10 cellular contexts compared by ENCODE assay signal in the genomic region with DNA sequence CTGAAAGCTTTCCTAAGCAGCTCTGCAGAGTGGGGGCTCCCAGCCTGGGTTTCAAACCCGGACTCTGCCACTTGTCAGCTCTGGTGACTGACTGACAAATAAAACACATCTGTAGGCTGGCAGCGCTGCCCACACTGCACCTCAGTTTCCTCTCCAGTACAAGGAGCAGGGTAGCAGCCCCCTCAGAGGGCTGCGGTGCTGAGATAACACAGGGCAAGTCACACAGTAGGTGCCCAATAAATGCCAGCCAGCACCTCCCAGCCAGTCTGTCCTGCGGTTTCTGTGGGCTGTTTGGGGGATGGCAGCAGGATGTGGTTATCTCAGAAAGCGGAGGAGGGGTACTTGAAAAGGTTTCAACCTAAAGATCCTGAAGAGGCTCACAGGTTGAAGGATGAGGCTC. TPM values are rescaled to one million over a fixed set of nuclear protein-coding genes. Genes with fewer than 3 reads are reported as not detected.
DNase-seq lines count a peak whose midpoint lies in the region; TF ChIP-seq lines count a peak whose summit lies in the region.
"Had no signal": no experiment of that assay in that cellular context is flagged by ENCODE, and none has a peak within 500 bp of the region (broad histone marks: within the 10 kb centered on the region; RNA-seq: fewer than 3 reads in every experiment).

No MANE protein-coding gene starts in this region.

- H3K36me3 ChIP-seq in Loucy (ENCODE audit: insufficient read depth, low read length) (no peaks in the 10 kb centered on the region), mammary epithelial cell (ENCODE audit: insufficient read depth, low read length) (no peaks in the 10 kb centered on the region), HAP-1 (replicated peaks) (no peaks in the 10 kb centered on the region)
- H3K36me3 ChIP-seq: vagina had no signal

- no peaks in the 10 kb centered on the region for H3K79me2 ChIP-seq in Loucy (ENCODE audit: insufficient read depth, low read length)
- no peaks in the 10 kb centered on the region for H3K79me2 ChIP-seq in mammary epithelial cell (ENCODE audit: insufficient read depth, low read length)

- intact Hi-C loops in mammary epithelial cell (cut with micrococcal nuclease) = loop anchor here (5.0 to 10.0 kb wide), 4 partner anchors 140 to 332 kb away; a partner anchor contains a TSS

- H4K20me1 ChIP-seq in Loucy (ENCODE audit: insufficient read depth, low read length, poor library complexity, severe bottlenecking) = no peaks in the 10 kb centered on the region
- no peaks in the 10 kb centered on the region for H4K20me1 ChIP-seq in mammary epithelial cell (ENCODE audit: insufficient read depth, low read length)

- H2AFZ ChIP-seq in Loucy (ENCODE audit: low read length) (no peak overlapping the region), mammary epithelial cell (ENCODE audit: low read depth, low read length) (no peak overlapping the region)

- H3K4me1 ChIP-seq in Loucy (ENCODE audit: insufficient read depth, low read length, poor library complexity, severe bottlenecking) (peaks cover 37% of the 10 kb centered on the region), mammary epithelial cell (ENCODE audit: insufficient read depth, low read length) (peaks cover 51% of the 10 kb centered on the region), HAP-1 (peaks cover 5% of the 10 kb centered on the region; the same call in 1 of the 2 replicates)

- H3K4me2 ChIP-seq in Loucy (ENCODE audit: low read depth, low read length, poor library complexity, severe bottlenecking) = peak overlapping the region; percentile 69
- H3K4me2 ChIP-seq in mammary epithelial cell (ENCODE audit: insufficient read depth, low read depth, low read length) = peak overlapping the region; percentile 92

- H3F3A ChIP-seq in Loucy (ENCODE audit: low read depth) = no peaks in the 10 kb centered on the region

- WGBS in mammary epithelial cell (ENCODE audit: low coverage, missing lambda C conversion rate) = 10% methylated on average over 5 of the region's 5 CpGs

- TF ChIP-seq CTCF in Loucy (conservative IDR thresholded peaks at IDR 0.05; ENCODE audit: low read length) (no peak), mammary epithelial cell (conservative IDR thresholded peaks at IDR 0.05 in 1 of 2, IDR thresholded peaks at IDR 0.05 in 1 of 2; ENCODE audit: extremely low read depth in 1 of 2, insufficient read depth in 1 of 2, low read depth in 1 of 2, low read length in 2 of 2) (no peak)

- H3K4me3 ChIP-seq in Loucy (ENCODE audit: low read length, poor library complexity, severe bottlenecking) (peak overlapping the region; percentile 53), mammary epithelial cell (replicated peaks in 1 of 3; ENCODE audit: insufficient read depth in 1 of 3, low read depth in 2 of 3, low read length in 3 of 3) (no peak overlapping the region), HAP-1 (no peak overlapping the region)

- H3K9me3 ChIP-seq in Loucy (ENCODE audit: insufficient read depth, low read depth, low read length) = no peaks in the 10 kb centered on the region
- no peaks in the 10 kb centered on the region for H3K9me3 ChIP-seq in mammary epithelial cell (replicated peaks; ENCODE audit: insufficient read depth, low read length)
- H3K9me3 ChIP-seq in HAP-1 = no peaks in the 10 kb centered on the region
- H3K9me3 ChIP-seq: vagina had no signal

- DNase-seq in activated CD4-positive, alpha-beta T cell treated with anti-CD3 and anti-CD28 coated beads for 4 hours = peak; percentile 52 to 60
- DNase-seq in mammary epithelial cell (peak; percentile 26), hypothalamus (lab: John Stamatoyannopoulos, UW) (no peak), HPDE6-E6E7 (ENCODE audit: extremely low spot score) (no peak), HAP-1 (ENCODE audit: low spot score in 2 of 2) (no peak), NCI-H2196 treated with DMSO at 0.1 percent for 48 hours (lab: John Stamatoyannopoulos, UW; ENCODE audit: unreplicated experiment) (no peak)
- DNase-seq in stimulated activated CD8-positive, alpha-beta memory T cell treated with anti-CD3 and anti-CD28 coated beads, Interleukin-4, amount 100 ng/mL, for 24 hours (ENCODE audit: low read depth) = peak; percentile 26

- CTCF ChIA-PET in mammary epithelial cell (lab: Charles Lee; ENCODE audit: low non-redundant PET) = no interaction called here

- H3K9ac ChIP-seq in Loucy (ENCODE audit: low read depth, low read length, poor library complexity, severe bottlenecking) = no peak overlapping the region
- no peak overlapping the region for H3K9ac ChIP-seq in mammary epithelial cell (ENCODE audit: insufficient read depth, low read length)

- BruUV-seq in mammary epithelial cell (replicated peaks; lab: Mats Ljungman, UMichigan) = no TSS peak

- in situ Hi-C loops in mammary epithelial cell (cut with MboI; ENCODE audit: low sequenced_read_pairs in 2 of 2) (no loop called here), HAP-1 (cut with MboI; ENCODE audit: low sequenced_read_pairs) (no loop called here)

- no peak overlapping the region for H3K27ac ChIP-seq in mammary epithelial cell (ENCODE audit: insufficient read depth, low read depth, low read length)
- H3K27ac ChIP-seq: vagina had no signal

- dilution Hi-C loops in mammary epithelial cell (cut with HindIII; ENCODE audit: low sequenced_read_pairs) = no loop called here

- H3K9me2 ChIP-seq in Loucy (replicated peaks; ENCODE audit: low read depth, low read length) = no peaks in the 10 kb centered on the region

- H3K27me3 ChIP-seq in Loucy (ENCODE audit: insufficient read depth, low read length, poor library complexity, severe bottlenecking) = no peaks in the 10 kb centered on the region
- H3K27me3 ChIP-seq in mammary epithelial cell (ENCODE audit: insufficient read depth, low read length) = no peaks in the 10 kb centered on the region
- H3K27me3 ChIP-seq in HAP-1 (ENCODE audit: low read depth) = peaks cover 3% of the 10 kb centered on the region; the same call in 1 of the 2 replicates
- H3K27me3 ChIP-seq: vagina had no signal

RNA-seq across cellular contexts. Expression of a gene that starts 1.5 kb away (rescaled TPM):
- 10 to 100 TPM in 1 of 2 donors, 1 to 10 TPM in 1; 1.2 to 26.3 TPM for total RNA-seq in mammary epithelial cell
- 1.1 TPM for polyA plus RNA-seq in mammary epithelial cell
- 4.0 TPM for polyA minus RNA-seq in mammary epithelial cell

RNA-seq across cellular contexts. Expression of a gene that starts 32.2 kb away (rescaled TPM):
- total RNA-seq in mammary epithelial cell = 100 to 1,000 TPM; 176 to 234 TPM
- polyA plus RNA-seq in mammary epithelial cell = 246 TPM
- 113 TPM for polyA minus RNA-seq in mammary epithelial cell

RNA-seq across cellular contexts. Expression of a gene that starts 49.3 kb away (rescaled TPM):
- not detected for total RNA-seq in mammary epithelial cell
- not detected for polyA plus RNA-seq in mammary epithelial cell
- polyA minus RNA-seq in mammary epithelial cell = not detected
- total RNA-seq: neural crest cell, vagina had no signal

Comparison
In these comparisons a context has a peak if more than half of its experiments do, and no peak if none do; other contexts are left out.
1. DNase-seq: peak in activated CD4-positive, alpha-beta T cell treated with anti-CD3 and anti-CD28 coated beads for 4 hours (2 of 2), mammary epithelial cell (single experiment) and stimulated activated CD8-positive, alpha-beta memory T cell treated with anti-CD3 and anti-CD28 coated beads, Interleukin-4, amount 100 ng/mL, for 24 hours (single experiment); none in hypothalamus (0 of 51), HPDE6-E6E7 (single experiment), HAP-1 (0 of 2) and NCI-H2196 treated with DMSO at 0.1 percent for 48 hours (single experiment).